In genomic region chr3:73236867-73237266, GRCh38 we compare ENCODE assay signal across 1 cellular context.
TF ChIP-seq lines count a peak whose summit lies in the region.

No MANE protein-coding gene starts in this region.

TF ChIP-seq in HEK293, 187 proteins besides CTCF, POLR2A, EP300 and RAD21 (continued from another document and continues in another):
- TF ChIP-seq ZNF658 (tag by site-specific recombination; IDR thresholded peaks at IDR 0.05) (no peak), ZNF24 (tag by site-specific recombination; IDR thresholded peaks at IDR 0.05) (peak; percentile 73; the same call in 1 of the 2 replicates), ZNF530 (tag by site-specific recombination; IDR thresholded peaks at IDR 0.05; ENCODE audit: low read depth) (no peak), ZNF423 (tag by site-specific recombination; IDR thresholded peaks at IDR 0.05) (no peak), ZFP69B (tag by site-specific recombination; IDR thresholded peaks at IDR 0.05) (no peak), SALL2 (tag by site-specific recombination; IDR thresholded peaks at IDR 0.05; ENCODE audit: borderline replicate concordance) (no peak), EGR2 (tag by site-specific recombination; IDR thresholded peaks at IDR 0.05; ENCODE audit: low read depth) (no peak), GLIS1 (tag by site-specific recombination; IDR thresholded peaks at IDR 0.05) (peak; percentile 45; the same call in 1 of the 2 replicates), ELK4 (IDR thresholded peaks at IDR 0.05; ENCODE audit: borderline replicate concordance, low read depth, low read length) (no peak), ZNF175 (tag by site-specific recombination; IDR thresholded peaks at IDR 0.05) (no peak), ZNF391 (tag by site-specific recombination; IDR thresholded peaks at IDR 0.05; ENCODE audit: borderline replicate concordance, low read depth) (0 out of 2 replicates have a peak, but pooled peaks have one; percentile 18), TRIM28 (IDR thresholded peaks at IDR 0.05; ENCODE audit: borderline replicate concordance, low read length) (no peak), ZNF596 (tag by site-specific recombination; IDR thresholded peaks at IDR 0.05) (no peak), ZNF121 (tag by site-specific recombination; IDR thresholded peaks at IDR 0.05) (no peak), ZNF670 (tag by site-specific recombination; IDR thresholded peaks at IDR 0.05; ENCODE audit: low read depth) (no peak), MZF1 (tag by site-specific recombination; IDR thresholded peaks at IDR 0.05; ENCODE audit: borderline replicate concordance) (no peak), SCRT2 (tag by site-specific recombination; IDR thresholded peaks at IDR 0.05) (no peak), ZNF274 (IDR thresholded peaks at IDR 0.05; ENCODE audit: low read length) (no peak), ZNF274 (tag by site-specific recombination; IDR thresholded peaks at IDR 0.05; ENCODE audit: borderline replicate concordance) (no peak), ZBTB1 (tag by site-specific recombination; IDR thresholded peaks at IDR 0.05) (no peak), ZNF621 (tag by site-specific recombination; IDR thresholded peaks at IDR 0.05) (no peak), ZNF311 (tag by site-specific recombination; IDR thresholded peaks at IDR 0.05; ENCODE audit: borderline replicate concordance) (no peak), INSM2 (tag by site-specific recombination; IDR thresholded peaks at IDR 0.05) (peak; percentile 67), ZNF239 (tag by site-specific recombination; IDR thresholded peaks at IDR 0.05) (no peak), ZNF324 (tag by site-specific recombination; IDR thresholded peaks at IDR 0.05) (peak; percentile 79; the same call in 1 of the 2 replicates), PRDM1 (tag by site-specific recombination; IDR thresholded peaks at IDR 0.05) (no peak), ZNF571 (tag by site-specific recombination; IDR thresholded peaks at IDR 0.05) (no peak), ZNF776 (tag by site-specific recombination; IDR thresholded peaks at IDR 0.05; ENCODE audit: borderline replicate concordance) (no peak), HOXC10 (CRISPR knock-in tag; IDR thresholded peaks at IDR 0.05) (no peak), ZNF654 (tag by site-specific recombination; IDR thresholded peaks at IDR 0.05; ENCODE audit: low read depth) (no peak; the same call in 1 of the 2 replicates), ZNF768 (tag by site-specific recombination; IDR thresholded peaks at IDR 0.05) (no peak), ZNF48 (tag by site-specific recombination; IDR thresholded peaks at IDR 0.05) (no peak), GLIS2 (tag by site-specific recombination; IDR thresholded peaks at IDR 0.05) (no peak), ZNF792 (tag by site-specific recombination; IDR thresholded peaks at IDR 0.05) (no peak), ZNF558 (tag by site-specific recombination; IDR thresholded peaks at IDR 0.05) (peak; percentile 28; the same call in 1 of the 2 replicates), ZNF221 (tag by site-specific recombination; IDR thresholded peaks at IDR 0.05; ENCODE audit: borderline replicate concordance) (no peak), PATZ1 (tag by site-specific recombination; IDR thresholded peaks at IDR 0.05) (peak; percentile 45), ZNF473 (tag by site-specific recombination; IDR thresholded peaks at IDR 0.05) (no peak)
- TF ChIP-seq, protein P1, sequence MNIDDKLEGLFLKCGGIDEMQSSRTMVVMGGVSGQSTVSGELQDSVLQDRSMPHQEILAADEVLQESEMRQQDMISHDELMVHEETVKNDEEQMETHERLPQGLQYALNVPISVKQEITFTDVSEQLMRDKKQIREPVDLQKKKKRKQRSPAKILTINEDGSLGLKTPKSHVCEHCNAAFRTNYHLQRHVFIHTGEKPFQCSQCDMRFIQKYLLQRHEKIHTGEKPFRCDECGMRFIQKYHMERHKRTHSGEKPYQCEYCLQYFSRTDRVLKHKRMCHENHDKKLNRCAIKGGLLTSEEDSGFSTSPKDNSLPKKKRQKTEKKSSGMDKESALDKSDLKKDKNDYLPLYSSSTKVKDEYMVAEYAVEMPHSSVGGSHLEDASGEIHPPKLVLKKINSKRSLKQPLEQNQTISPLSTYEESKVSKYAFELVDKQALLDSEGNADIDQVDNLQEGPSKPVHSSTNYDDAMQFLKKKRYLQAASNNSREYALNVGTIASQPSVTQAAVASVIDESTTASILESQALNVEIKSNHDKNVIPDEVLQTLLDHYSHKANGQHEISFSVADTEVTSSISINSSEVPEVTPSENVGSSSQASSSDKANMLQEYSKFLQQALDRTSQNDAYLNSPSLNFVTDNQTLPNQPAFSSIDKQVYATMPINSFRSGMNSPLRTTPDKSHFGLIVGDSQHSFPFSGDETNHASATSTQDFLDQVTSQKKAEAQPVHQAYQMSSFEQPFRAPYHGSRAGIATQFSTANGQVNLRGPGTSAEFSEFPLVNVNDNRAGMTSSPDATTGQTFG (tag by site-specific recombination; IDR thresholded peaks at IDR 0.05; ENCODE audit: borderline replicate concordance): no peak
- TF ChIP-seq, protein P2, sequence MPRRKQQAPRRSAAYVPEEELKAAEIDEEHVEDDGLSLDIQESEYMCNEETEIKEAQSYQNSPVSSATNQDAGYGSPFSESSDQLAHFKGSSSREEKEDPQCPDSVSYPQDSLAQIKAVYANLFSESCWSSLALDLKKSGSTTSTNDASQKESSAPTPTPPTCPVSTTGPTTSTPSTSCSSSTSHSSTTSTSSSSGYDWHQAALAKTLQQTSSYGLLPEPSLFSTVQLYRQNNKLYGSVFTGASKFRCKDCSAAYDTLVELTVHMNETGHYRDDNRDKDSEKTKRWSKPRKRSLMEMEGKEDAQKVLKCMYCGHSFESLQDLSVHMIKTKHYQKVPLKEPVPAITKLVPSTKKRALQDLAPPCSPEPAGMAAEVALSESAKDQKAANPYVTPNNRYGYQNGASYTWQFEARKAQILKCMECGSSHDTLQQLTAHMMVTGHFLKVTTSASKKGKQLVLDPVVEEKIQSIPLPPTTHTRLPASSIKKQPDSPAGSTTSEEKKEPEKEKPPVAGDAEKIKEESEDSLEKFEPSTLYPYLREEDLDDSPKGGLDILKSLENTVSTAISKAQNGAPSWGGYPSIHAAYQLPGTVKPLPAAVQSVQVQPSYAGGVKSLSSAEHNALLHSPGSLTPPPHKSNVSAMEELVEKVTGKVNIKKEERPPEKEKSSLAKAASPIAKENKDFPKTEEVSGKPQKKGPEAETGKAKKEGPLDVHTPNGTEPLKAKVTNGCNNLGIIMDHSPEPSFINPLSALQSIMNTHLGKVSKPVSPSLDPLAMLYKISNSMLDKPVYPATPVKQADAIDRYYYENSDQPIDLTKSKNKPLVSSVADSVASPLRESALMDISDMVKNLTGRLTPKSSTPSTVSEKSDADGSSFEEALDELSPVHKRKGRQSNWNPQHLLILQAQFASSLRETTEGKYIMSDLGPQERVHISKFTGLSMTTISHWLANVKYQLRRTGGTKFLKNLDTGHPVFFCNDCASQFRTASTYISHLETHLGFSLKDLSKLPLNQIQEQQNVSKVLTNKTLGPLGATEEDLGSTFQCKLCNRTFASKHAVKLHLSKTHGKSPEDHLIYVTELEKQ (tag by site-specific recombination; IDR thresholded peaks at IDR 0.05; ENCODE audit: borderline replicate concordance): peak; percentile 42; the same call in 1 of the 2 replicates
- TF ChIP-seq, protein P3, sequence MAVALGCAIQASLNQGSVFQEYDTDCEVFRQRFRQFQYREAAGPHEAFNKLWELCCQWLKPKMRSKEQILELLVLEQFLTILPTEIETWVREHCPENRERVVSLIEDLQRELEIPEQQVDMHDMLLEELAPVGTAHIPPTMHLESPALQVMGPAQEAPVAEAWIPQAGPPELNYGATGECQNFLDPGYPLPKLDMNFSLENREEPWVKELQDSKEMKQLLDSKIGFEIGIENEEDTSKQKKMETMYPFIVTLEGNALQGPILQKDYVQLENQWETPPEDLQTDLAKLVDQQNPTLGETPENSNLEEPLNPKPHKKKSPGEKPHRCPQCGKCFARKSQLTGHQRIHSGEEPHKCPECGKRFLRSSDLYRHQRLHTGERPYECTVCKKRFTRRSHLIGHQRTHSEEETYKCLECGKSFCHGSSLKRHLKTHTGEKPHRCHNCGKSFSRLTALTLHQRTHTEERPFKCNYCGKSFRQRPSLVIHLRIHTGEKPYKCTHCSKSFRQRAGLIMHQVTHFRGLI (tag by site-specific recombination; IDR thresholded peaks at IDR 0.05): no peak
- TF ChIP-seq, protein P4, sequence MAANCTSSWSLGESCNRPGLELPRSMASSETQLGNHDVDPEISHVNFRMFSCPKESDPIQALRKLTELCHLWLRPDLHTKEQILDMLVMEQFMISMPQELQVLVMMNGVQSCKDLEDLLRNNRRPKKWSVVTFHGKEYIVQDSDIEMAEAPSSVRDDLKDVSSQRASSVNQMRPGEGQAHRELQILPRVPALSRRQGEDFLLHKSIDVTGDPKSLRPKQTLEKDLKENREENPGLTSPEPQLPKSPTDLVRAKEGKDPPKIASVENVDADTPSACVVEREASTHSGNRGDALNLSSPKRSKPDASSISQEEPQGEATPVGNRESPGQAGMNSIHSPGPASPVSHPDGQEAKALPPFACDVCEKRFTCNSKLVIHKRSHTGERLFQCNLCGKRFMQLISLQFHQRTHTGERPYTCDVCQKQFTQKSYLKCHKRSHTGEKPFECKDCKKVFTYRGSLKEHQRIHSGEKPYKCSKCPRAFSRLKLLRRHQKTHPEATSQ (tag by site-specific recombination; IDR thresholded peaks at IDR 0.05): no peak
- TF ChIP-seq, protein P5, sequence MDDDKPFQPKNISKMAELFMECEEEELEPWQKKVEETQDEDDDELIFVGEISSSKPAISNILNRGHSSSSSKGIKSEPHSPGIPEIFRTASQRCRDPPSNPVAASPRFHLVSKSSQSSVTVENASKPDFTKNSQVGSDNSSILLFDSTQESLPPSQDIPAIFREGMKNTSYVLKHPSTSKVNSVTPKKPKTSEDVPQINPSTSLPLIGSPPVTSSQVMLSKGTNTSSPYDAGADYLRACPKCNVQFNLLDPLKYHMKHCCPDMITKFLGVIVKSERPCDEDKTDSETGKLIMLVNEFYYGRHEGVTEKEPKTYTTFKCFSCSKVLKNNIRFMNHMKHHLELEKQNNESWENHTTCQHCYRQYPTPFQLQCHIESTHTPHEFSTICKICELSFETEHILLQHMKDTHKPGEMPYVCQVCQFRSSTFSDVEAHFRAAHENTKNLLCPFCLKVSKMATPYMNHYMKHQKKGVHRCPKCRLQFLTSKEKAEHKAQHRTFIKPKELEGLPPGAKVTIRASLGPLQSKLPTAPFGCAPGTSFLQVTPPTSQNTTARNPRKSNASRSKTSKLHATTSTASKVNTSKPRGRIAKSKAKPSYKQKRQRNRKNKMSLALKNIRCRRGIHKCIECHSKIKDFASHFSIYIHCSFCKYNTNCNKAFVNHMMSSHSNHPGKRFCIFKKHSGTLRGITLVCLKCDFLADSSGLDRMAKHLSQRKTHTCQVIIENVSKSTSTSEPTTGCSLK (tag by site-specific recombination; IDR thresholded peaks at IDR 0.05): no peak
- TF ChIP-seq, protein P6, sequence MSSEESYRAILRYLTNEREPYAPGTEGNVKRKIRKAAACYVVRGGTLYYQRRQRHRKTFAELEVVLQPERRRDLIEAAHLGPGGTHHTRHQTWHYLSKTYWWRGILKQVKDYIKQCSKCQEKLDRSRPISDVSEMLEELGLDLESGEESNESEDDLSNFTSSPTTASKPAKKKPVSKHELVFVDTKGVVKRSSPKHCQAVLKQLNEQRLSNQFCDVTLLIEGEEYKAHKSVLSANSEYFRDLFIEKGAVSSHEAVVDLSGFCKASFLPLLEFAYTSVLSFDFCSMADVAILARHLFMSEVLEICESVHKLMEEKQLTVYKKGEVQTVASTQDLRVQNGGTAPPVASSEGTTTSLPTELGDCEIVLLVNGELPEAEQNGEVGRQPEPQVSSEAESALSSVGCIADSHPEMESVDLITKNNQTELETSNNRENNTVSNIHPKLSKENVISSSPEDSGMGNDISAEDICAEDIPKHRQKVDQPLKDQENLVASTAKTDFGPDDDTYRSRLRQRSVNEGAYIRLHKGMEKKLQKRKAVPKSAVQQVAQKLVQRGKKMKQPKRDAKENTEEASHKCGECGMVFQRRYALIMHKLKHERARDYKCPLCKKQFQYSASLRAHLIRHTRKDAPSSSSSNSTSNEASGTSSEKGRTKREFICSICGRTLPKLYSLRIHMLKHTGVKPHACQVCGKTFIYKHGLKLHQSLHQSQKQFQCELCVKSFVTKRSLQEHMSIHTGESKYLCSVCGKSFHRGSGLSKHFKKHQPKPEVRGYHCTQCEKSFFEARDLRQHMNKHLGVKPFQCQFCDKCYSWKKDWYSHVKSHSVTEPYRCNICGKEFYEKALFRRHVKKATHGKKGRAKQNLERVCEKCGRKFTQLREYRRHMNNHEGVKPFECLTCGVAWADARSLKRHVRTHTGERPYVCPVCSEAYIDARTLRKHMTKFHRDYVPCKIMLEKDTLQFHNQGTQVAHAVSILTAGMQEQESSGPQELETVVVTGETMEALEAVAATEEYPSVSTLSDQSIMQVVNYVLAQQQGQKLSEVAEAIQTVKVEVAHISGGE (tag by site-specific recombination; conservative IDR thresholded peaks at IDR 0.05; ENCODE audit: low read depth): no peak
